ENCODE assay signal across 9 cellular contexts in the genomic region with DNA sequence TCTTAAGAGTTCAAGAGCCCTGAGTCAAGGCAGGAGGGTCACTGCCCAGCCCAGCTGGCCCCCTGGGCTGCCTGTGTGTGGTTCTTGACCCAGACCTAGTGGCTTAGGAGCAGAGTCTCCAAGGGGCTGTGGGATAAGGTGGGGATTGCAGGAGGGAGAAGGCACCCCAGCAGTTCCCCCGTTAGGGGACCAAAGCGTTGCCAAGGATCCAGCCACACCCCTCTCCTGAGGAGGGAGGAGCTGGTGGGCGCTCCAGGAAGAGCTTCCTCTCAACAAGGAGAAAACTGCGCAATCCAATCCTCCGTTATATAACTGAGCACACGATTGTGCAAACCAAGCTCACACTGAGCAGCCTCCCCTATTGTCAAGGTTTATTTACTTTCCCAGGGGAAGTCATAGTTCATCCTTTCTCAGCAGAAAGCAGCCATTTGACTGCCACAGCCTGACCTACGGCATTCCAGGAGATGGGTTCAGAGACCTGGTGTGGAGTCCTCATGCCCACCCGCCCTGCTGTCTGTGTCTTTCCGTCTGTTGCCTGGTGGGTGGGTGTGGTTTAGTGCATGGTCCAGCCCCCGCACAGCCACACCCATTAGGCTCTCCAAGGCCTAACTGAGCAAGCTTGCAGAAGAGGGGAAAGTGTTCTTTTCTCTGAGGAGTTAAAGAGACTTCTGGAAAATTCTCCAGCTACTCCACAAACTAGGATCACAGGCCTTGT. TPM values are rescaled to one million over a fixed set of nuclear protein-coding genes. Genes with fewer than 3 reads are reported as not detected.
DNase-seq lines count a peak whose midpoint lies in the region; ATAC-seq and TF ChIP-seq lines count a peak whose summit lies in the region.
"Had no signal": no experiment of that assay in that cellular context is flagged by ENCODE, and none has a peak within 500 bp of the region (broad histone marks: within the 10 kb centered on the region; RNA-seq: fewer than 3 reads in every experiment).

No MANE protein-coding gene starts in this region.

- H3K27me3 ChIP-seq in body of pancreas (no peaks in the 10 kb centered on the region), right lobe of liver (no peaks in the 10 kb centered on the region)

- peaks cover 80% of the 10 kb centered on the region for H3K4me1 ChIP-seq in body of pancreas
- H3K4me1 ChIP-seq in right lobe of liver = peaks cover 0 to 66% (median 41%) of the 10 kb centered on the region in 4 donors

- whole genome bisulfite sequencing in body of pancreas, 2 donors = 15 to 18% methylated on average over 9 to 10 of the region's 10 CpGs
- 0% methylated on average over 5 of the region's 10 CpGs for WGBS in right lobe of liver (ENCODE audit: insufficient coverage, low coverage, low lambda C conversion rate, missing lambda C conversion rate)

- TF ChIP-seq CTCF in AG09309 (IDR thresholded peaks at IDR 0.05; ENCODE audit: control insufficient read depth, insufficient read depth, low read depth, low read length, missing control alignments) = no peak
- TF ChIP-seq CTCF in body of pancreas (IDR thresholded peaks at IDR 0.05) = no peak
- no peak for TF ChIP-seq CTCF in right lobe of liver (IDR thresholded peaks at IDR 0.05)

- ATAC-seq in body of pancreas = peak; percentile 33
- ATAC-seq in right lobe of liver = peak; percentile 56 to 72 (median 66)
- no peak for ATAC-seq in GM21360 (IDR thresholded peaks at IDR 0.05; ENCODE audit: unreplicated experiment)

- H3K27ac ChIP-seq in body of pancreas (peak overlapping the region; percentile 84 to 93 (median 90)), right lobe of liver (peak overlapping the region; percentile 69 to 89 (median 80))
- H3K27ac ChIP-seq: VCaP had no signal

- no peak overlapping the region for H3K4me3 ChIP-seq in AG09309 (ENCODE audit: control insufficient read depth, low read depth, low read length)
- H3K4me3 ChIP-seq in body of pancreas = no peak overlapping the region
- peak overlapping the region in 2 of 3 donors; percentile 15 to 84 for H3K4me3 ChIP-seq in right lobe of liver

- TF ChIP-seq POLR2A in body of pancreas (IDR thresholded peaks at IDR 0.05) = no peak
- TF ChIP-seq POLR2A in right lobe of liver (IDR thresholded peaks at IDR 0.05) = peak; percentile 13

- H3K9me3 ChIP-seq in body of pancreas = no peaks in the 10 kb centered on the region
- H3K9me3 ChIP-seq in right lobe of liver = no peaks in the 10 kb centered on the region

- intact Hi-C loops in body of pancreas (cut with DNase I) (no loop called here), right lobe of liver (cut with DNase I) (no loop called here)

- H3K36me3 ChIP-seq in body of pancreas (replicated peaks in 1 of 2; ENCODE audit: insufficient read depth in 1 of 2, low read depth in 2 of 2) (no peaks in the 10 kb centered on the region), right lobe of liver (peaks cover 0 to 7% (median 0%) of the 10 kb centered on the region in 4 donors)

- DNase-seq in AG09309 (ENCODE audit: low read depth) (peak; percentile 50), NCI-H1436 (lab: John Stamatoyannopoulos, UW) (peak; percentile 67), body of pancreas (peak; percentile 48 to 78 (median 67)), right lobe of liver (peak; percentile 78 to 94 (median 93)), ureter (ENCODE audit: low spot score) (peak; percentile 68), NCI-H2171 (lab: John Stamatoyannopoulos, UW) (no peak)
- no peak for DNase-seq in activated CD4-positive, CD25-positive, alpha-beta regulatory T cell treated with anti-CD3 and anti-CD28 coated beads, Interleukin-2, amount 50 U/mL, for 72 hours

RNA-seq across cellular contexts. Expression of gene EPHX1, which starts 3.5 kb away (rescaled TPM):
- total RNA-seq in body of pancreas = 100 to 1,000 TPM; 109 to 136 TPM
- 1,000 to 10,000 TPM in 3 of 6 experiments, 100 to 1,000 TPM in 3; 331 to 4,402 (median 1,032) TPM for total RNA-seq in right lobe of liver
- 116 TPM for total RNA-seq in ureter

RNA-seq across cellular contexts. Expression of gene SRP9, which starts 35.8 kb away (rescaled TPM):
- total RNA-seq in body of pancreas (10 to 100 TPM; 48.5 to 86.6 TPM), right lobe of liver (100 to 1,000 TPM; 132 to 150 (median 141) TPM), ureter (249 TPM)

Comparison
In these comparisons a context has a peak if more than half of its experiments do, and no peak if none do; other contexts are left out.
1. DNase-seq: peak in AG09309 (single experiment), NCI-H1436 (single experiment), body of pancreas (4 of 4), right lobe of liver (3 of 3) and ureter (single experiment); none in NCI-H2171 (single experiment) and activated CD4-positive, CD25-positive, alpha-beta regulatory T cell treated with anti-CD3 and anti-CD28 coated beads, Interleukin-2, amount 50 U/mL, for 72 hours (single experiment).
2. H3K4me3 ChIP-seq: peak in right lobe of liver (2 of 3); none in AG09309 (single experiment) and body of pancreas (0 of 2).